Comparison of ENCODE assay signal across 7 cellular contexts in genomic region chr9:126705311-126705766, GRCh38.
DNase-seq lines count a peak whose midpoint lies in the region; ATAC-seq and TF ChIP-seq lines count a peak whose summit lies in the region.

No MANE protein-coding gene starts in this region.

- no peak overlapping the region for H3K27ac Mint-ChIP-seq in activated naive CD4-positive, alpha-beta T cell treated with anti-CD3 and anti-CD28 coated beads, Interleukin-2, amount 50 U/mL, for 24 hours

- no peaks in the 10 kb centered on the region for H3K36me3 ChIP-seq in prostate gland

- TF ChIP-seq POLR2A in prostate gland (IDR thresholded peaks at IDR 0.05): no peak

- no peak overlapping the region for H3K27ac ChIP-seq in prostate gland

- H3K4me1 Mint-ChIP-seq in activated naive CD4-positive, alpha-beta T cell treated with anti-CD3 and anti-CD28 coated beads, Interleukin-2, amount 50 U/mL, for 24 hours: peaks cover 17% of the 10 kb centered on the region

- peak; percentile 65 for DNase-seq in M059J (ENCODE audit: low read depth)
- DNase-seq in SKM-1 (lab: John Stamatoyannopoulos, UW; ENCODE audit: unreplicated experiment): peak; percentile 36
- DNase-seq in Right ventricle myocardium superior: peak; percentile 87
- peak; percentile 79 for DNase-seq in prostate gland (ENCODE audit: low spot score)
- DNase-seq in ureter (ENCODE audit: low spot score): peak; percentile 78

- peak; percentile 82 for TF ChIP-seq CTCF in GM12875 (IDR thresholded peaks at IDR 0.05; ENCODE audit: borderline replicate concordance, insufficient read depth, low read depth, low read length)
- TF ChIP-seq CTCF in prostate gland (IDR thresholded peaks at IDR 0.05): peak; percentile 89 to 96 (median 93)

- intact Hi-C loops in Right ventricle myocardium superior (cut with DNase I) (loop anchor here (5.0 kb wide), 1 partner anchor 77 kb away; no protein-coding TSS in a partner anchor), prostate gland (cut with DNase I) (loop anchor here (1.0 to 10.0 kb wide), 2 partner anchors 76 to 201 kb away; no protein-coding TSS in a partner anchor)

- no peaks in the 10 kb centered on the region for H3K36me3 Mint-ChIP-seq in activated naive CD4-positive, alpha-beta T cell treated with anti-CD3 and anti-CD28 coated beads, Interleukin-2, amount 50 U/mL, for 24 hours

- H3K4me1 ChIP-seq in prostate gland (replicated peaks): no peaks in the 10 kb centered on the region

- peak overlapping the region; percentile 79 for H3K4me3 Mint-ChIP-seq in activated naive CD4-positive, alpha-beta T cell treated with anti-CD3 and anti-CD28 coated beads, Interleukin-2, amount 50 U/mL, for 24 hours

- H3K27me3 ChIP-seq in prostate gland (replicated peaks; ENCODE audit: insufficient read depth): no peaks in the 10 kb centered on the region

- no peaks in the 10 kb centered on the region for H3K9me3 Mint-ChIP-seq in activated naive CD4-positive, alpha-beta T cell treated with anti-CD3 and anti-CD28 coated beads, Interleukin-2, amount 50 U/mL, for 24 hours

- ATAC-seq in Right ventricle myocardium superior (ENCODE audit: poor library complexity): peak; percentile 81

- H3K27me3 Mint-ChIP-seq in activated naive CD4-positive, alpha-beta T cell treated with anti-CD3 and anti-CD28 coated beads, Interleukin-2, amount 50 U/mL, for 24 hours: peaks cover 15% of the 10 kb centered on the region

- WGBS in prostate gland: 5% methylated on average over 28 of the region's 30 CpGs

- H3K9me3 ChIP-seq in prostate gland: no peaks in the 10 kb centered on the region

- no peak overlapping the region for H3K4me3 ChIP-seq in GM12875 (ENCODE audit: low read depth, low read length)
- H3K4me3 ChIP-seq in prostate gland: no peak overlapping the region

Comparison
In these comparisons a context has a peak if more than half of its experiments do, and no peak if none do; other contexts are left out.
1. DNase-seq: peak in every context shown above with its lines; median percentile 87 in Right ventricle myocardium superior; 79 in prostate gland; 78 in ureter; 65 in M059J; 36 in SKM-1.